8 cellular contexts compared by ENCODE assay signal in genomic region chr9:135926402-135927194, GRCh38. TPM values are rescaled to one million over a fixed set of nuclear protein-coding genes. Genes with fewer than 3 reads are reported as not detected.
DNase-seq lines count a peak whose midpoint lies in the region; TF ChIP-seq lines count a peak whose summit lies in the region.

No MANE protein-coding gene starts in this region.

- no peaks in the 10 kb centered on the region for H3K4me1 Mint-ChIP-seq in glutamatergic neuron (ENCODE audit: low read depth, unreplicated experiment)

- in situ Hi-C loops in GM13977 (cut with MboI; ENCODE audit: low pct_unique_long_range_greater_than_20kb, low sequenced_read_pairs, unreplicated experiment): no loop called here

- H3K4me2 ChIP-seq in osteoblast (ENCODE audit: insufficient read depth, low read length): no peak overlapping the region

- peak; percentile 94 for DNase-seq in EH (ENCODE audit: low read depth)
- peak; percentile 89 for DNase-seq in RWPE1 (ENCODE audit: low spot score)
- DNase-seq in breast epithelium (ENCODE audit: low spot score in 2 of 2): peak; percentile 71 to 73
- peak; percentile 99 for DNase-seq in osteoblast (ENCODE audit: insufficient read length, low spot score, missing footprints)
- DNase-seq in NCI-H1694 (lab: John Stamatoyannopoulos, UW): no peak
- DNase-seq in glutamatergic neuron: no peak
- no peak for DNase-seq in DMS53 (lab: John Stamatoyannopoulos, UW)
- no peak for DNase-seq in GM13977 (ENCODE audit: low spot score)

- POLR2A ChIA-PET in RWPE1 (lab: Yijun Ruan, JAX; ENCODE audit: low non-redundant PET): no interaction called here

- H3K36me3 ChIP-seq in breast epithelium: no peaks in the 10 kb centered on the region
- no peaks in the 10 kb centered on the region for H3K36me3 ChIP-seq in osteoblast (ENCODE audit: insufficient read depth, low read length)

- no peaks in the 10 kb centered on the region for H3K79me2 ChIP-seq in osteoblast (ENCODE audit: insufficient read depth, low read length)

- no peaks in the 10 kb centered on the region for H3K36me3 Mint-ChIP-seq in glutamatergic neuron (ENCODE audit: unreplicated experiment)

- no peak overlapping the region for H3K27ac Mint-ChIP-seq in glutamatergic neuron (ENCODE audit: unreplicated experiment)

- H3K27me3 ChIP-seq in breast epithelium (no peaks in the 10 kb centered on the region), osteoblast (ENCODE audit: insufficient read depth, low read length) (no peaks in the 10 kb centered on the region)

- H3K4me3 ChIP-seq in breast epithelium: no peak overlapping the region
- H3K4me3 ChIP-seq in osteoblast (ENCODE audit: insufficient read depth, low read length): no peak overlapping the region

- TF ChIP-seq CTCF in RWPE1 (conservative IDR thresholded peaks at IDR 0.05; ENCODE audit: low read depth) (no peak), breast epithelium (IDR thresholded peaks at IDR 0.05) (no peak), osteoblast (IDR thresholded peaks at IDR 0.05; ENCODE audit: extremely low read depth, low read depth, low read length) (no peak), glutamatergic neuron (IDR thresholded peaks at IDR 0.05; ENCODE audit: partially characterized antibody, unreplicated experiment) (no peak), GM13977 (IDR thresholded peaks at IDR 0.05; ENCODE audit: extremely low read depth, insufficient read depth, missing control alignments) (no peak)

- H3K4me1 ChIP-seq in breast epithelium (no peaks in the 10 kb centered on the region), osteoblast (ENCODE audit: insufficient read depth, low read length) (peaks cover 12% of the 10 kb centered on the region)

- peaks cover 6% of the 10 kb centered on the region for H3K9me3 Mint-ChIP-seq in glutamatergic neuron (ENCODE audit: unreplicated experiment)

- H3K27me3 Mint-ChIP-seq in glutamatergic neuron (ENCODE audit: unreplicated experiment): peaks cover 6% of the 10 kb centered on the region

- intact Hi-C loops in breast epithelium (cut with DNase I; ENCODE audit: low total_unique reads): no loop called here

- peaks cover 13% of the 10 kb centered on the region for H4K20me1 ChIP-seq in osteoblast (ENCODE audit: insufficient read depth, low read length)

- H3K4me3 Mint-ChIP-seq in glutamatergic neuron (ENCODE audit: unreplicated experiment): no peak overlapping the region

- H3K27ac ChIP-seq in RWPE1 (peak overlapping the region; percentile 81), breast epithelium (peak overlapping the region; percentile 50 to 52), osteoblast (ENCODE audit: low read depth, low read length) (peak overlapping the region; percentile 18)

- H2AFZ ChIP-seq in osteoblast (ENCODE audit: low read length): no peak overlapping the region

- H3K9me3 ChIP-seq in breast epithelium: no peaks in the 10 kb centered on the region
- no peaks in the 10 kb centered on the region for H3K9me3 ChIP-seq in osteoblast (ENCODE audit: low read depth, low read length)

- no peak for TF ChIP-seq POLR2A in breast epithelium (IDR thresholded peaks at IDR 0.05)

- CTCF ChIA-PET in RWPE1 (lab: Yijun Ruan, JAX): no interaction called here

RNA-seq across cellular contexts. Expression of gene CAMSAP1, which starts 19.3 kb away (rescaled TPM):
- total RNA-seq in breast epithelium (10 to 100 TPM; 25.0 to 29.8 (median 29.0) TPM), osteoblast (22.1 and 26.1 TPM in 2 replicates), glutamatergic neuron (ENCODE audit: unreplicated experiment) (150 TPM)

RNA-seq across cellular contexts. Expression of gene UBAC1, which starts 34.6 kb away (rescaled TPM):
- total RNA-seq in breast epithelium: 10 to 100 TPM; 39.2 to 53.0 (median 45.6) TPM
- 29.0 and 32.1 TPM in 2 replicates for total RNA-seq in osteoblast
- total RNA-seq in glutamatergic neuron (ENCODE audit: unreplicated experiment): 48.4 TPM

Comparison
In these comparisons a context has a peak if more than half of its experiments do, and no peak if none do; other contexts are left out.
1. DNase-seq: peak in EH (single experiment), RWPE1 (single experiment), breast epithelium (2 of 2) and osteoblast (single experiment); none in NCI-H1694 (single experiment), glutamatergic neuron (single experiment), DMS53 (single experiment) and GM13977 (single experiment).
2. H3K27ac ChIP-seq: peak in every context shown above with its lines; median percentile 81 in RWPE1; 51 in breast epithelium; 18 in osteoblast.